8 cellular contexts compared by ENCODE assay signal in genomic region chr4:176065365-176066249, GRCh38. TPM values are rescaled to one million over a fixed set of nuclear protein-coding genes. Genes with fewer than 3 reads are reported as not detected.
A peak's percentile ranks its signal among the peaks of the same experiment; 100 is the strongest.
DNase-seq lines count a peak whose midpoint lies in the region; ATAC-seq and TF ChIP-seq lines count a peak whose summit lies in the region.

WDR17 (plus strand) TSS chr4:176065841; CDS start chr4:176111581, 45,740 bp downstream.

- no peaks in the 10 kb centered on the region for H3K27me3 Mint-ChIP-seq in neural crest cell (ENCODE audit: low read depth)
- H3K27me3 Mint-ChIP-seq in stimulated activated naive CD8-positive, alpha-beta T cell treated with anti-CD3 and anti-CD28 coated beads, Interleukin-15, Interleukin-2, amounts not matched to agents 100 ng/mL and 50 ng/mL, for 24 hours = peaks cover 34% of the 10 kb centered on the region

- no peak for DNase-seq in DND-41
- DNase-seq in GOT3 (lab: John Stamatoyannopoulos, UW) = peak; percentile 12
- DNase-seq in MG63 = peak; percentile 87
- DNase-seq in SHP77 (lab: John Stamatoyannopoulos, UW) = peak; percentile 82 to 87
- DNase-seq in activated effector memory CD4-positive, alpha-beta T cell treated with anti-CD3 and anti-CD28 coated beads, Interleukin-2, amount 50 U/mL, for 16 hours = peak; percentile 86
- peak; percentile 30 to 81 for DNase-seq in foreskin fibroblast
- DNase-seq in neural crest cell (ENCODE audit: low read depth, low spot score) = peak; percentile 89

- no peaks in the 10 kb centered on the region for H3K36me3 ChIP-seq in DND-41 (ENCODE audit: insufficient read depth, low read length)
- no peaks in the 10 kb centered on the region for H3K36me3 ChIP-seq in MG63

- peak within 1 kb of the TSS; percentile 1 for H3K27ac Mint-ChIP-seq in neural crest cell (ENCODE audit: unreplicated experiment)
- H3K27ac Mint-ChIP-seq in stimulated activated naive CD8-positive, alpha-beta T cell treated with anti-CD3 and anti-CD28 coated beads, Interleukin-15, Interleukin-2, amounts not matched to agents 100 ng/mL and 50 ng/mL, for 24 hours = peak within 1 kb of the TSS; percentile 40

- no peak within 1 kb of the TSS for H3K4me2 ChIP-seq in DND-41 (ENCODE audit: insufficient read depth, low read length)

- H3K27ac ChIP-seq in DND-41 (ENCODE audit: low read length) = no peak within 1 kb of the TSS

- H2AFZ ChIP-seq in DND-41 (ENCODE audit: low read depth, low read length) = no peak within 1 kb of the TSS

- H3K36me3 Mint-ChIP-seq in neural crest cell (ENCODE audit: low read depth) = no peaks in the 10 kb centered on the region
- H3K36me3 Mint-ChIP-seq in stimulated activated naive CD8-positive, alpha-beta T cell treated with anti-CD3 and anti-CD28 coated beads, Interleukin-15, Interleukin-2, amounts not matched to agents 100 ng/mL and 50 ng/mL, for 24 hours (ENCODE audit: low read depth) = no peaks in the 10 kb centered on the region

- H3K4me3 ChIP-seq in DND-41 (ENCODE audit: low read depth in 1 of 2, low read length in 2 of 2) (no peak within 1 kb of the TSS), MG63 (peak within 1 kb of the TSS; percentile 54), foreskin fibroblast (ENCODE audit: low read depth in 1 of 2, low read length in 2 of 2) (peak within 1 kb of the TSS; percentile 42 to 77)

- peak within 1 kb of the TSS; percentile 97 for H3K4me3 Mint-ChIP-seq in neural crest cell
- H3K4me3 Mint-ChIP-seq in stimulated activated naive CD8-positive, alpha-beta T cell treated with anti-CD3 and anti-CD28 coated beads, Interleukin-15, Interleukin-2, amounts not matched to agents 100 ng/mL and 50 ng/mL, for 24 hours = peak within 1 kb of the TSS; percentile 88

- peaks cover 21% of the 10 kb centered on the region for H3K4me1 Mint-ChIP-seq in neural crest cell
- H3K4me1 Mint-ChIP-seq in stimulated activated naive CD8-positive, alpha-beta T cell treated with anti-CD3 and anti-CD28 coated beads, Interleukin-15, Interleukin-2, amounts not matched to agents 100 ng/mL and 50 ng/mL, for 24 hours (ENCODE audit: low read depth) = peaks cover 12% of the 10 kb centered on the region

- TF ChIP-seq CTCF in DND-41 (IDR thresholded peaks at IDR 0.05; ENCODE audit: borderline replicate concordance, extremely low read depth, low read length, poor library complexity, severe bottlenecking) = no peak
- no peak for TF ChIP-seq CTCF in foreskin fibroblast (IDR thresholded peaks at IDR 0.05; ENCODE audit: low read depth, low read length)
- no peak for TF ChIP-seq CTCF in neural crest cell (conservative IDR thresholded peaks at IDR 0.05)

- H4K20me1 ChIP-seq in DND-41 (ENCODE audit: insufficient read depth, low read length) = no peaks in the 10 kb centered on the region

- no peaks in the 10 kb centered on the region for H3K4me1 ChIP-seq in DND-41 (ENCODE audit: insufficient read depth, low read length)

- ATAC-seq in DND-41 (ENCODE audit: insufficient read depth, low read depth) = peak; percentile 27; the same call in 2 of the 3 replicates

- H3K9ac ChIP-seq in DND-41 (ENCODE audit: low read depth, low read length) = no peak within 1 kb of the TSS

- no peaks in the 10 kb centered on the region for H3K79me2 ChIP-seq in DND-41 (ENCODE audit: insufficient read depth, low read length)

- H3K9me3 ChIP-seq in DND-41 (ENCODE audit: insufficient read depth, low read length, severe bottlenecking) (no peaks in the 10 kb centered on the region), MG63 (no peaks in the 10 kb centered on the region)

- no peaks in the 10 kb centered on the region for H3K9me3 Mint-ChIP-seq in neural crest cell
- no peaks in the 10 kb centered on the region for H3K9me3 Mint-ChIP-seq in stimulated activated naive CD8-positive, alpha-beta T cell treated with anti-CD3 and anti-CD28 coated beads, Interleukin-15, Interleukin-2, amounts not matched to agents 100 ng/mL and 50 ng/mL, for 24 hours

- H3K27me3 ChIP-seq in DND-41 (ENCODE audit: insufficient read depth, low read length, poor library complexity) (no peaks in the 10 kb centered on the region), MG63 (no peaks in the 10 kb centered on the region)

RNA-seq across cellular contexts. Expression of gene WDR17, which starts in this region (rescaled TPM):
- 0.23 and 5.8 TPM in 2 replicates for total RNA-seq in MG63 (2014; rRNA removed; shearing (Covaris generic); ENCODE audit: low replicate concordance)
- 8.7 and 10.5 TPM in 2 replicates for total RNA-seq in neural crest cell

Comparison
In these comparisons a context has a peak if more than half of its experiments do, and no peak if none do; other contexts are left out.
1. H3K4me3 ChIP-seq: peak in MG63 (single experiment) and foreskin fibroblast (2 of 2); none in DND-41 (0 of 2).